Comparison of ENCODE assay signal across 8 cellular contexts in the genomic region with DNA sequence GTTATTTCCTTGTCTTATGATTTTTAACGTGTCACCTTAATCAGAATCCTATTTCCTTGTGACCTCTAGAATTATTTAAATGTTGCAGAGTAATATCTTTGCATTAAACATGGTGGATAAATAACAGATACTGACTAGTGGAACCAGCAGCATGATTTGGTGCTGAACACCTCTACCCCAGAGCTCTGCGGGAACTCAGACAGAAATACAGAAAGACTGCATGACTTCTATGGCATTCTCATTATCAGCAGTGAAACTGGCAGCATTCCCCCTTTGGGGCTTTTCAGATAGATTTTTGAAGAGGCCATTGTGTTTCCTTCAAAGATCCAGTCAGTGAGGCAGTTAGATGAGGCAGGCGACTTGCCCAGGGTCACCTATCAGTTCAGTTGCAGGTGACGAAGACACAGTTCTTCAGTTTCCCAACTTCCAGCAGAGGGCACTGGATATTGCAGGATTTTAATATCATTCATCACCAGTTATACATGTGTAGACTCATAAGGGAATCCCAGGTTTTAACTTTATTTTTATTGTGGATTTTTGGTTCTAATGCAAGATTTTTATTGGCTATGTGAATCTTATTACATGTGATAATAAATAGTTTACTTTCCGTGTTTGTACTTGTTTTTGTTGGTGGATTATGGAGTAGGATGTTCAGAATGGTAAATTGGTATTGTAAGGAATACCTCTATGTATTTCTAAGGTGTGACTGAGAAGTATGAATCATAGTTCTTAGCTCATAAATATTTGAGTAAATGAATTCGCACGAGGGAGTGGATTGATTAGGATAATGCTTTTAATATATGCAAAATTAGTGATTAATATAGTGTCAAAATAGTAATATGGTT.
DNase-seq lines count a peak whose midpoint lies in the region; ATAC-seq and TF ChIP-seq lines count a peak whose summit lies in the region.

No MANE protein-coding gene starts in this region.

- H3K4me3 ChIP-seq in cardiac fibroblast (replicated peaks in 1 of 2; ENCODE audit: low read depth in 2 of 2, low read length in 2 of 2) = no peak overlapping the region

- ATAC-seq in GM21576 (IDR thresholded peaks at IDR 0.05; ENCODE audit: unreplicated experiment) = no peak
- no peak for ATAC-seq in GM21825 (IDR thresholded peaks at IDR 0.05; ENCODE audit: unreplicated experiment)

- DNase-seq in DMS153 treated with DMSO at 0.1 percent for 48 hours (lab: John Stamatoyannopoulos, UW; ENCODE audit: unreplicated experiment) = peak; percentile 17
- DNase-seq in NCI-H1092 (lab: John Stamatoyannopoulos, UW) = peak; percentile 13
- DNase-seq in cardiac fibroblast (ENCODE audit: low read depth in 2 of 2) = peak; percentile 39 to 47
- peak; percentile 56 for DNase-seq in midbrain (lab: John Stamatoyannopoulos, UW)
- DNase-seq in activated effector memory CD4-positive, alpha-beta T cell treated with Interleukin-2 at 50 U/mL for 16 hours = no peak
- no peak for DNase-seq in NCI-H226

- peak; percentile 46 for TF ChIP-seq CTCF in cardiac fibroblast (IDR thresholded peaks at IDR 0.05; ENCODE audit: low read depth, low read length)

Comparison
In these comparisons a context has a peak if more than half of its experiments do, and no peak if none do; other contexts are left out.
1. DNase-seq: peak in DMS153 treated with DMSO at 0.1 percent for 48 hours (single experiment), NCI-H1092 (single experiment), cardiac fibroblast (2 of 2) and midbrain (single experiment); none in activated effector memory CD4-positive, alpha-beta T cell treated with Interleukin-2 at 50 U/mL for 16 hours (single experiment) and NCI-H226 (single experiment).